19 cellular contexts compared by ENCODE assay signal in the genomic region with DNA sequence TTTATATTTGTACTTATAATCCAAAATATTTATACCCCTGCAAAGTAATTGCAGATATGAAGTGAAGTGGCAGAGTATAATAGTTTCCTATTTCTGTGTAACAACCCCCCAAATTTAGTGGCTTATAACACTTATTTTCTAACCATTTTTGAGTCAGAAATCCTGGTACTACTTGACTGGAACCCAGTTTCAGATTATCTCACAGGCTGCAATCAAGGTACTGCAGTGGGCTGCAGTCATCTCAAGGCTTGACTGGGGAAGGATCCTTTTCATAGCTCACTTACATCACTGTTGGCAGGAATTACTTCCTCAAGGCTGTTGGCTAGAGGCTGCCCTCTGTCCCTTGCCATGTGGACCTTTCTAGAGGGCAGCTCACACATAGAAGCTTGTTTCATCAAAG.
DNase-seq lines count a peak whose midpoint lies in the region; ATAC-seq and TF ChIP-seq lines count a peak whose summit lies in the region.
"Had no signal": no experiment of that assay in that cellular context is flagged by ENCODE, and none has a peak within 500 bp of the region (broad histone marks: within the 10 kb centered on the region; RNA-seq: fewer than 3 reads in every experiment).

No MANE protein-coding gene starts in this region.

- DNase-seq in left ventricle myocardium inferior (no peak), left ventricle myocardium superior (no peak), globus pallidus (ENCODE audit: low spot score) (no peak), NCI-H69 (lab: John Stamatoyannopoulos, UW) (no peak)
- no peak for DNase-seq in stimulated activated naive B cell treated with anti-CD40 and anti-IgM and Interleukin-4, amounts not matched to agents 10 μg/mL and 1 μg/mL and 100 μg/mL, for 72 hours
- DNase-seq: CD4-positive, alpha-beta T cell; CD8-positive, alpha-beta memory T cell; DMS 273 treated with DMSO at 0.1 percent for 48 hours; DMS79; EL; GDM1; GOT3; HFFc6 had no signal

- TF ChIP-seq CTCF in left ventricle myocardium inferior (IDR thresholded peaks at IDR 0.05; ENCODE audit: borderline replicate concordance), result no peak

- ATAC-seq in left ventricle myocardium superior, result no peak
- peak; percentile 52 for ATAC-seq in HG02884 (IDR thresholded peaks at IDR 0.05; ENCODE audit: unreplicated experiment)
- peak; percentile 54 to 67 for ATAC-seq in stimulated activated naive B cell treated with anti-CD40 and anti-IgM and Interleukin-4, amounts not matched to agents 10 μg/mL and 1 μg/mL and 100 μg/mL, for 72 hours (replicated peaks)

- H3K4me1 ChIP-seq in left ventricle myocardium inferior, result peaks cover 10% of the 10 kb centered on the region
- H3K4me1 ChIP-seq: HAP-1 had no signal

- no peaks in the 10 kb centered on the region for H3K27me3 ChIP-seq in left ventricle myocardium inferior (ENCODE audit: low read depth)
- H3K27me3 ChIP-seq: BLaER1 had no signal

- H3K27ac ChIP-seq in left ventricle myocardium inferior (replicated peaks), result peak overlapping the region; percentile 57
- H3K27ac ChIP-seq: 22Rv1, BLaER1 had no signal

- peaks cover 3% of the 10 kb centered on the region for H3K36me3 ChIP-seq in left ventricle myocardium inferior
- H3K36me3 ChIP-seq: HAP-1 had no signal

- H3K27ac Mint-ChIP-seq in stimulated activated naive B cell treated with anti-CD40 and anti-IgM and Interleukin-4, amounts not matched to agents 10 μg/mL and 1 μg/mL and 100 μg/mL, for 72 hours, result peak overlapping the region; percentile 87
- H3K27ac Mint-ChIP-seq: B cell; CD14-positive monocyte; CD4-positive, alpha-beta T cell; HFFc6 had no signal

- H3K27me3 Mint-ChIP-seq in stimulated activated naive B cell treated with anti-CD40 and anti-IgM and Interleukin-4, amounts not matched to agents 10 μg/mL and 1 μg/mL and 100 μg/mL, for 72 hours, result no peaks in the 10 kb centered on the region
- H3K27me3 Mint-ChIP-seq: B cell; CD4-positive, alpha-beta T cell; CD8-positive, alpha-beta memory T cell had no signal

- H3K4me3 Mint-ChIP-seq in stimulated activated naive B cell treated with anti-CD40 and anti-IgM and Interleukin-4, amounts not matched to agents 10 μg/mL and 1 μg/mL and 100 μg/mL, for 72 hours, result no peak overlapping the region
- H3K4me3 Mint-ChIP-seq: B cell; CD14-positive monocyte; CD4-positive, alpha-beta T cell; CD8-positive, alpha-beta memory T cell; HFFc6 had no signal

- intact Hi-C loops in left ventricle myocardium inferior (cut with micrococcal nuclease), result no loop called here
- intact Hi-C loops in left ventricle myocardium superior (cut with micrococcal nuclease), result no loop called here

- H3K9me3 Mint-ChIP-seq in stimulated activated naive B cell treated with anti-CD40 and anti-IgM and Interleukin-4, amounts not matched to agents 10 μg/mL and 1 μg/mL and 100 μg/mL, for 72 hours, result peaks cover 16 to 24% of the 10 kb centered on the region in 2 donors

- no peak overlapping the region for H3K4me3 ChIP-seq in left ventricle myocardium inferior
- H3K4me3 ChIP-seq: BLaER1, HAP-1 had no signal

- H3K9me3 ChIP-seq in left ventricle myocardium inferior (replicated peaks), result peaks cover 19% of the 10 kb centered on the region
- H3K9me3 ChIP-seq: HAP-1 had no signal

- H3K4me1 Mint-ChIP-seq in stimulated activated naive B cell treated with anti-CD40 and anti-IgM and Interleukin-4, amounts not matched to agents 10 μg/mL and 1 μg/mL and 100 μg/mL, for 72 hours, result peaks cover 10 to 20% of the 10 kb centered on the region in 2 donors
- H3K4me1 Mint-ChIP-seq: B cell; CD8-positive, alpha-beta memory T cell had no signal

- peaks cover 16 to 19% of the 10 kb centered on the region in 2 donors for H3K36me3 Mint-ChIP-seq in stimulated activated naive B cell treated with anti-CD40 and anti-IgM and Interleukin-4, amounts not matched to agents 10 μg/mL and 1 μg/mL and 100 μg/mL, for 72 hours
- H3K36me3 Mint-ChIP-seq: CD14-positive monocyte; CD8-positive, alpha-beta memory T cell had no signal
